Comparison of ENCODE assay signal across 16 cellular contexts in genomic region chr20:6075428-6076219, GRCh38.
A peak's percentile ranks its signal among the peaks of the same experiment; 100 is the strongest.
DNase-seq lines count a peak whose midpoint lies in the region; ATAC-seq and TF ChIP-seq lines count a peak whose summit lies in the region.
"Had no signal": no experiment of that assay in that cellular context is flagged by ENCODE, and none has a peak within 500 bp of the region (broad histone marks: within the 10 kb centered on the region; RNA-seq: fewer than 3 reads in every experiment).

No MANE protein-coding gene starts in this region.

- no peaks in the 10 kb centered on the region for H3K27me3 Mint-ChIP-seq in nephron (ENCODE audit: low read depth)

- peak overlapping the region in 2 of 3 experiments; percentile 71 to 80 for H3K27ac Mint-ChIP-seq in nephron
- H3K27ac Mint-ChIP-seq: immature natural killer cell, nephron progenitor cell had no signal

- H3K36me3 Mint-ChIP-seq in nephron (ENCODE audit: low read depth): no peaks in the 10 kb centered on the region
- H3K36me3 Mint-ChIP-seq: immature natural killer cell had no signal

- H3K4me3 Mint-ChIP-seq in nephron: no peak overlapping the region
- H3K4me3 Mint-ChIP-seq: immature natural killer cell, nephron progenitor cell had no signal

- no peak for TF ChIP-seq CTCF in RWPE1 (conservative IDR thresholded peaks at IDR 0.05; ENCODE audit: low read depth)
- no peak for TF ChIP-seq CTCF in fibroblast of pulmonary artery (IDR thresholded peaks at IDR 0.05; ENCODE audit: low read length, missing control alignments)
- TF ChIP-seq CTCF in nephron (IDR thresholded peaks at IDR 0.05; ENCODE audit: unreplicated experiment in 3 of 3): no peak

- DNase-seq in GDM1 (lab: John Stamatoyannopoulos, UW) (peak; percentile 6), RWPE1 (ENCODE audit: low spot score) (no peak), fibroblast of pulmonary artery (ENCODE audit: low read depth) (peak; percentile 30), RKO (ENCODE audit: low spot score) (no peak), kidney tubule cell (ENCODE audit: low spot score) (no peak)
- no peak for DNase-seq in activated naive CD4-positive, alpha-beta T cell (lab: John Stamatoyannopoulos, UW)
- DNase-seq: activated T-cell treated with anti-CD3 and anti-CD28 coated beads, Interleukin-2, amount 50 U/mL, for 1 hour; BE2C; brain microvascular endothelial cell; immature natural killer cell; MG63; NCI-H510A; nephron progenitor cell; SHP77 treated with DMSO at 0.1 percent for 48 hours had no signal

- H3K27ac ChIP-seq in RWPE1: 0 out of 2 replicates have a peak overlapping the region, but pooled peaks have one; percentile 33
- H3K27ac ChIP-seq: brain microvascular endothelial cell had no signal

- H3K9me3 Mint-ChIP-seq in nephron: no peaks in the 10 kb centered on the region
- H3K9me3 Mint-ChIP-seq: immature natural killer cell, nephron progenitor cell had no signal

- H3K4me3 ChIP-seq in fibroblast of pulmonary artery (replicated peaks; ENCODE audit: low read depth, low read length): no peak overlapping the region
- H3K4me3 ChIP-seq: MG63 had no signal

- POLR2A ChIA-PET in RWPE1 (lab: Yijun Ruan, JAX; ENCODE audit: low non-redundant PET): interaction anchor here (0.6 kb wide), 1 partner anchor 178 kb away, joined by 3 read pairs; no protein-coding TSS in a partner anchor

- ATAC-seq in GM21381 (IDR thresholded peaks at IDR 0.05; ENCODE audit: unreplicated experiment): no peak

- CTCF ChIA-PET in RWPE1 (lab: Yijun Ruan, JAX): interaction anchor here (0.7 to 0.8 kb wide), 2 partner anchors 17 to 547 kb away, joined by 4 read pairs; no protein-coding TSS in a partner anchor

- peaks cover 19% of the 10 kb centered on the region for H3K4me1 Mint-ChIP-seq in nephron
- H3K4me1 Mint-ChIP-seq: immature natural killer cell had no signal

Comparison
In these comparisons a context has a peak if more than half of its experiments do, and no peak if none do; other contexts are left out.
1. DNase-seq: peak in GDM1 (single experiment) and fibroblast of pulmonary artery (single experiment); none in RWPE1 (single experiment), activated naive CD4-positive, alpha-beta T cell (0 of 4), RKO (single experiment) and kidney tubule cell (single experiment).